Comparison of ENCODE assay signal across 8 cellular contexts in the genomic region with DNA sequence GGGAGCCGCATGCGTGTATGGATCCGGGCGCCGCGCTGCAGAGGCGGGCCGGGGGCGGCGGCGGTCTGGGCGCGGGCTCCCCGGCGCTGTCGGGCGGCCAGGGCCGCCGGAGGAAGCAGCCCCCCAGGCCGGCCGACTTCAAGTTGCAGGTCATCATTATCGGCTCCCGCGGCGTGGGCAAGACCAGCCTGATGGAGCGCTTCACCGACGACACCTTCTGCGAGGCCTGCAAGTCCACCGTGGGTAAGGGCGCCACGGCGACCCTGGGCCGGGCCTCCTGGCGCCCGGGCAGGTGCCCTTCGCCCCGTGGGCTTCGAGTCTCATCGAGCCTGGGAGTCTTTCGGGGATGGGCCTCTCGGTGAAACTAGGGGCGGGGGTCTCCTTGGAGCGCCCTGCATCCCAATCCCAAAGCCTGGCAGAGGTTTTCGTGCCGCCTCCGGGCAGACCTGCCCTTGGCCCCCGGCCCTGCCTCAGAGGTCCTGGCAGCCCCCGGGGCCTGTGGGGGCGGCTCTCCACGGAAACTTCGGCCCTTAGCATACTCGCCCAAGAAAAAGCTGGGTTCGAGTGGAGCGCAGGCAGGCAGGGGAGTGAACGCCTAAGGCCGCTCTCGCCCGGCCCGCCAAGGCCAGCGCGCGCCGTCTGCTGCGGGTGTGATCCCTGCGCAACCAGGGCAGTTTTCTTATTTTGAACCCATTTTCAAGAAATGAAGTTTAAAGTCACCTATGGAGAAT. TPM values are rescaled to one million over a fixed set of nuclear protein-coding genes. Genes with fewer than 3 reads are reported as not detected.
A peak's percentile ranks its signal among the peaks of the same experiment; 100 is the strongest.
DNase-seq lines count a peak whose midpoint lies in the region; ATAC-seq and TF ChIP-seq lines count a peak whose summit lies in the region.

No MANE protein-coding gene starts in this region.

- H3K36me3 ChIP-seq in mucosa of rectum (ENCODE audit: control insufficient read depth in 2 of 2, insufficient read depth in 2 of 2, low read length in 2 of 2) = no peaks in the 10 kb centered on the region
- no peaks in the 10 kb centered on the region for H3K36me3 ChIP-seq in urinary bladder (ENCODE audit: insufficient read depth)

- TF ChIP-seq CTCF in dorsolateral prefrontal cortex (IDR thresholded peaks at IDR 0.05 in 54 of 56, conservative IDR thresholded peaks at IDR 0.05 in 2 of 56; ENCODE audit: low read depth in 1 of 56, partially characterized antibody in 56 of 56) = no peak

- peak; percentile 60 for DNase-seq in NCI-H748 (lab: John Stamatoyannopoulos, UW; ENCODE audit: unreplicated experiment)
- no peak for DNase-seq in NCI-H748 treated with DMSO at 0.1 percent for 48 hours (lab: John Stamatoyannopoulos, UW)
- DNase-seq in SW480 (ENCODE audit: low spot score) = peak; percentile 18
- DNase-seq in dorsolateral prefrontal cortex = peak in 1 of 10 donors; percentile 47
- no peak for DNase-seq in NCI-H2107 treated with DMSO at 0.1 percent for 48 hours (lab: John Stamatoyannopoulos, UW; ENCODE audit: unreplicated experiment)

- H3K4me1 ChIP-seq in mucosa of rectum (ENCODE audit: control insufficient read depth in 2 of 2, insufficient read depth in 2 of 2, low read length in 2 of 2) = peaks cover 8 to 12% of the 10 kb centered on the region in 2 donors
- H3K4me1 ChIP-seq in urinary bladder (ENCODE audit: insufficient read depth) = peaks cover 4% of the 10 kb centered on the region

- WGBS in urinary bladder = under 1% methylated on average over 66 of the region's 66 CpGs

- peak overlapping the region; percentile 50 to 99 (median 90) for H3K4me3 ChIP-seq in dorsolateral prefrontal cortex
- peak overlapping the region; percentile 80 to 81 for H3K4me3 ChIP-seq in mucosa of rectum (ENCODE audit: low read length in 2 of 2)
- peak overlapping the region; percentile 100 for H3K4me3 ChIP-seq in urinary bladder (ENCODE audit: low read depth, low read length)

- ATAC-seq in HG03025 (IDR thresholded peaks at IDR 0.05; ENCODE audit: low FRiP score, unreplicated experiment) = peak; percentile 19

- H3K27me3 ChIP-seq in dorsolateral prefrontal cortex (no peaks in the 10 kb centered on the region), mucosa of rectum (ENCODE audit: control insufficient read depth in 2 of 2, insufficient read depth in 2 of 2, low read length in 2 of 2) (peaks cover 0 to 2% of the 10 kb centered on the region in 2 donors)

- H3K9ac ChIP-seq in mucosa of rectum (ENCODE audit: low read depth in 1 of 2, low read length in 2 of 2) = peak overlapping the region; percentile 75 to 78

- no peaks in the 10 kb centered on the region for H3K9me3 ChIP-seq in mucosa of rectum (ENCODE audit: control insufficient read depth in 2 of 2, low read length in 2 of 2)

- H3K27ac ChIP-seq in dorsolateral prefrontal cortex = peak overlapping the region in 41 of 59 donors; percentile 3 to 88 (median 47)
- peak overlapping the region in 1 of 2 donors; percentile 54 for H3K27ac ChIP-seq in mucosa of rectum (ENCODE audit: low read depth in 2 of 2, low read length in 2 of 2)
- no peak overlapping the region for H3K27ac ChIP-seq in urinary bladder (ENCODE audit: low read depth)

- intact Hi-C loops in dorsolateral prefrontal cortex (cut with DNase I) = loop anchor here (5.0 to 10.0 kb wide), 2 partner anchors 85 to 92 kb away; no protein-coding TSS in a partner anchor

RNA-seq across cellular contexts. Expression of a gene that starts 0.6 kb away (rescaled TPM):
- 10 to 100 TPM; 31.1 to 69.1 (median 52.0) TPM for total RNA-seq in dorsolateral prefrontal cortex
- total RNA-seq in urinary bladder = 81.8 TPM
- polyA plus RNA-seq in urinary bladder = 52.0 TPM

Comparison
In these comparisons a context has a peak if more than half of its experiments do, and no peak if none do; other contexts are left out.
1. DNase-seq: peak in NCI-H748 (single experiment) and SW480 (single experiment); none in NCI-H748 treated with DMSO at 0.1 percent for 48 hours (single experiment) and NCI-H2107 treated with DMSO at 0.1 percent for 48 hours (single experiment).
2. Peak in every context shown above with its lines, with median percentiles within 50 percentile points of each other: H3K4me3 ChIP-seq.